Comparison of ENCODE assay signal across 10 cellular contexts in genomic region chr4:42570221-42570620, GRCh38.
DNase-seq lines count a peak whose midpoint lies in the region; ATAC-seq, FAIRE-seq and TF ChIP-seq lines count a peak whose summit lies in the region.
"Had no signal": no experiment of that assay in that cellular context is flagged by ENCODE, and none has a peak within 500 bp of the region (broad histone marks: within the 10 kb centered on the region; RNA-seq: fewer than 3 reads in every experiment).

No MANE protein-coding gene starts in this region.

- no peak overlapping the region for H2AFZ ChIP-seq in GM12878 (ENCODE audit: control insufficient read depth, low read depth, low read length)

- H4K20me1 ChIP-seq in GM12878 (ENCODE audit: control insufficient read depth, insufficient read depth) = no peaks in the 10 kb centered on the region

- in situ Hi-C loops in GM12878 (cut with MboI) = loop anchor here (5.0 kb wide), 1 partner anchor 182 kb away; no protein-coding TSS in a partner anchor

- no peak for TF ChIP-seq POLR2A in GM12878 (IDR thresholded peaks at IDR 0.05; ENCODE audit: low read depth, low read length)

- RAD21 ChIA-PET in GM12878 (lab: Charles Lee; ENCODE audit: unreplicated experiment) = interaction anchor here (1.3 kb wide), 2 partner anchors 87 to 198 kb away, joined by 4 to 7 read pairs; partner anchors contain the start of gene ATP8A1

- SMC1A ChIA-PET in GM12878 (lab: Charles Lee; ENCODE audit: uncharacterized antibody, unreplicated experiment) = interaction anchor here (1.5 to 2.1 kb wide), 3 partner anchors 55 to 198 kb away, joined by 4 read pairs; no protein-coding TSS in a partner anchor

- TF ChIP-seq RAD21 in GM12878 (IDR thresholded peaks at IDR 0.05; ENCODE audit: insufficient read depth, low read depth, low read length) = no peak

- TF ChIP-seq EP300 in GM12878 (IDR thresholded peaks at IDR 0.05; ENCODE audit: borderline replicate concordance in 1 of 2, control insufficient read depth in 1 of 2, low read depth in 2 of 2, low read length in 2 of 2) = no peak

- H3K4me1 ChIP-seq in GM12878 (ENCODE audit: control insufficient read depth, insufficient read depth, low read length) (no peaks in the 10 kb centered on the region), skeletal muscle tissue (ENCODE audit: control insufficient read depth in 3 of 3, insufficient read depth in 3 of 3, low read length in 3 of 3) (peaks cover 5 to 11% (median 8%) of the 10 kb centered on the region in 3 donors)

- DNase-seq in MG63 = peak; percentile 94
- no peak for DNase-seq in GM12878 (ENCODE audit: low read depth, low spot score)
- DNase-seq in hippocampal formation (lab: John Stamatoyannopoulos, UW) = peak; percentile 65 to 81
- DNase-seq in NCI-H345 (lab: John Stamatoyannopoulos, UW) = no peak
- DNase-seq: NCI-H1417 treated with DMSO at 0.1 percent for 48 hours, T-helper 9 cell had no signal

- POLR2A ChIA-PET in GM12878 (lab: Charles Lee) = no interaction called here

- H3K9me3 ChIP-seq in MG63 = no peaks in the 10 kb centered on the region
- no peaks in the 10 kb centered on the region for H3K9me3 ChIP-seq in GM12878 (replicated peaks; ENCODE audit: control insufficient read depth, insufficient read depth, low read length)
- no peaks in the 10 kb centered on the region for H3K9me3 ChIP-seq in skeletal muscle tissue (ENCODE audit: control insufficient read depth in 3 of 3, low read length in 3 of 3)

- no peak overlapping the region for H3K4me2 ChIP-seq in GM12878 (ENCODE audit: control insufficient read depth, insufficient read depth)

- H3K27ac ChIP-seq in GM12878 (ENCODE audit: control insufficient read depth, insufficient read depth) = no peak overlapping the region
- H3K27ac ChIP-seq in skeletal muscle tissue (ENCODE audit: low read depth, low read length) = peak overlapping the region; percentile 48

- ATAC-seq in GM12878 (peak; percentile 27; the same call in 2 of the 3 replicates), GM21619 (IDR thresholded peaks at IDR 0.05; ENCODE audit: unreplicated experiment) (no peak), HG03378 (IDR thresholded peaks at IDR 0.05; ENCODE audit: unreplicated experiment) (no peak)

- no peak for FAIRE-seq in GM12878 (lab: Jason Lieb, UNC)
- FAIRE-seq: bronchial epithelial cell had no signal

- H3K79me2 ChIP-seq in GM12878 (ENCODE audit: control insufficient read depth, insufficient read depth, low read length) = no peaks in the 10 kb centered on the region

- CTCF ChIA-PET in GM12878 (lab: Yijun Ruan, JAX) = interaction anchor here (1.0 to 2.1 kb wide), 5 partner anchors 26 to 248 kb away, joined by 3 to 8 read pairs (median 4); no protein-coding TSS in a partner anchor

- H3K9ac ChIP-seq in GM12878 (ENCODE audit: control insufficient read depth, insufficient read depth, low read length) (no peak overlapping the region), skeletal muscle tissue (ENCODE audit: low read depth in 1 of 3, low read length in 3 of 3) (peak overlapping the region in 1 of 3 donors; percentile 1)

- intact Hi-C loops in GM12878 (cut with micrococcal nuclease; ENCODE audit: unreplicated experiment) = no loop called here

- H3K4me3 ChIP-seq in MG63 = no peak overlapping the region
- H3K4me3 ChIP-seq in GM12878 = no peak overlapping the region
- H3K4me3 ChIP-seq in skeletal muscle tissue (ENCODE audit: low read length in 3 of 3) = peak overlapping the region in 2 of 3 donors; percentile 9 to 12

- H3K27me3 ChIP-seq in MG63 = peaks cover 9% of the 10 kb centered on the region; the same call in 1 of the 2 replicates
- H3K27me3 ChIP-seq in GM12878 (replicated peaks in 1 of 2; ENCODE audit: control insufficient read depth in 2 of 2, insufficient read depth in 2 of 2, low read length in 1 of 2) = no peaks in the 10 kb centered on the region
- H3K27me3 ChIP-seq in skeletal muscle tissue (ENCODE audit: control insufficient read depth in 3 of 3, insufficient read depth in 3 of 3, low read length in 3 of 3) = no peaks in the 10 kb centered on the region

- H3K36me3 ChIP-seq in MG63 = no peaks in the 10 kb centered on the region
- peaks cover 5 to 22% of the 10 kb centered on the region in 2 experiments for H3K36me3 ChIP-seq in GM12878 (ENCODE audit: control insufficient read depth in 2 of 2, insufficient read depth in 2 of 2, low read length in 1 of 2)
- no peaks in the 10 kb centered on the region for H3K36me3 ChIP-seq in skeletal muscle tissue (ENCODE audit: control insufficient read depth in 3 of 3, insufficient read depth in 3 of 3, low read length in 3 of 3)

- no TSS peak for BruUV-seq in GM12878 (replicated peaks; lab: Mats Ljungman, UMichigan)

- 95% methylated on average over 1 of the region's 1 CpG for WGBS in GM12878 (ENCODE audit: insufficient coverage, insufficient replicate concordance, low lambda C conversion rate, missing lambda C conversion rate)

- no peak for TF ChIP-seq CTCF in GM12878 (IDR thresholded peaks at IDR 0.05 in 2 of 3, conservative IDR thresholded peaks at IDR 0.05 in 1 of 3; ENCODE audit: control insufficient read depth in 2 of 3, extremely low read depth in 1 of 3, insufficient read depth in 1 of 3, low read depth in 3 of 3, low read length in 3 of 3)

TF ChIP-seq in GM12878, 131 proteins besides CTCF, POLR2A, EP300 and RAD21:
- TF ChIP-seq RB1 (IDR thresholded peaks at IDR 0.05; ENCODE audit: borderline replicate concordance) (no peak), GATAD2B (conservative IDR thresholded peaks at IDR 0.05; ENCODE audit: low read depth) (no peak), ZNF274 (IDR thresholded peaks at IDR 0.05; ENCODE audit: insufficient read depth, insufficient read length) (no peak), ZNF217 (IDR thresholded peaks at IDR 0.05) (no peak), CUX1 (IDR thresholded peaks at IDR 0.05; ENCODE audit: insufficient replicate concordance, low read depth, low read length) (no peak), SUPT20H (IDR thresholded peaks at IDR 0.05; ENCODE audit: borderline replicate concordance, control insufficient read depth, low read depth, low read length) (no peak), ZNF622 (IDR thresholded peaks at IDR 0.05) (no peak), CREB1 (IDR thresholded peaks at IDR 0.05; ENCODE audit: low read depth) (no peak), MTA3 (IDR thresholded peaks at IDR 0.05; ENCODE audit: borderline replicate concordance, low read length) (no peak), CREM (IDR thresholded peaks at IDR 0.05; ENCODE audit: low read depth) (no peak), KLF5 (IDR thresholded peaks at IDR 0.05; ENCODE audit: partially characterized antibody) (no peak), SRF (IDR thresholded peaks at IDR 0.05; ENCODE audit: low read depth in 2 of 2, low read length in 2 of 2) (no peak)

Comparison
In these comparisons a context has a peak if more than half of its experiments do, and no peak if none do; other contexts are left out.
1. DNase-seq: peak in MG63 (single experiment) and hippocampal formation (2 of 2); none in GM12878 (single experiment) and NCI-H345 (single experiment).
2. H3K4me3 ChIP-seq: peak in skeletal muscle tissue (2 of 3); none in MG63 (single experiment) and GM12878 (single experiment).